Comparison of ENCODE assay signal across 8 cellular contexts in the genomic region with DNA sequence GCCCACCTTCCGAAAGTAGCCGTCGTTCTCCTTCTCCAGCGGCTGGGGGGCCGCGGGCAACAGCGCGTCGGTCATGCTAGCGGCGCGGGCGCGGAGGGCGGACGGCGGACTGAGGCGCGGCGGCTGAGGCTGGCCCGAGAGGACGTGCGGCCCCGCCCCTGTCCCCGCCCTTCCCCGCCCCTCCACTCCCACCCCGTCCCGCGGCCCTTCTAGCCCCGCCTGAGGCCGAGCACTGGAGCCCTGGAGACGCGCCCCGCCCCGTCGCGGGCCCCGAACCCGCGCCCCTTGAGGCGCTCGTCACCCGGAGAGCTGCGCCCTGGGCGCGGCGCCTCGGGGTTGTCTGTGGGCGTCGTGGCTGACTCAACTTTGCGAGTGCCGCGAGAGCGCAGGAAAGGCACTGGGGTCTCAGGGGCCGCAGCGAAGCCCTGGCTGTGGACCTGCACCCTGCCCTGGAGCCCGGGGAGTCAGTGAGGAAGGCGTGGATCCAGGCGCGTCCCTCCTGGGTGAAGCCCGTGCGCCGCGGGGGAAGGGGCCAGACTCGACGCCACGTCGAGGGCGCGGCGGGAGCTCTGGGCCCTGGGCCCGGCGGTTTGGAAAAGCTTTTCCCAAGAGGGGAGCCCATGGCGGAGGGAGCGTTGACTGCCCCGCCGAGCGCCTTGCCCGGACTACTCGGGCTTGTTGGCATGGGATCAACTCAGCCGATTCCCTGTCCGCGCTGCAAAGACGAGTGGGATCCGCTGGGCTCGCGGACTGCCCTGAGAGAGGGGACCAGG. TPM values are rescaled to one million over a fixed set of nuclear protein-coding genes. Genes with fewer than 3 reads are reported as not detected.
DNase-seq lines count a peak whose midpoint lies in the region; ATAC-seq and TF ChIP-seq lines count a peak whose summit lies in the region.

RHPN2 (minus strand) TSS at position 111 of the 773 bp plus-strand sequence; CDS start at position 75, 36 bp downstream.

- no peak within 1 kb of the TSS for H3K27ac Mint-ChIP-seq in natural killer cell

- DNase-seq in A673 (ENCODE audit: low spot score) (peak; percentile 88), NOMO-1 (lab: John Stamatoyannopoulos, UW; ENCODE audit: unreplicated experiment in 2 of 2) (peak; percentile 11 to 35), esophagus squamous epithelium (lab: John Stamatoyannopoulos, UW) (no peak), natural killer cell (no peak), stromal cell of bone marrow (ENCODE audit: low read depth) (peak; percentile 28)
- DNase-seq in activated CD8-positive, alpha-beta memory T cell treated with anti-CD3 and anti-CD28 coated beads, Interleukin-2, amount 50 U/mL, for 48 hours = peak; percentile 87

- H3K36me3 ChIP-seq in A673 (ENCODE audit: insufficient read depth, low read length, poor library complexity, severe bottlenecking) (no peaks in the 10 kb centered on the region), esophagus squamous epithelium (no peaks in the 10 kb centered on the region)

- peak within 1 kb of the TSS; percentile 66 for H3K4me3 Mint-ChIP-seq in natural killer cell

- no peaks in the 10 kb centered on the region for H3K27me3 ChIP-seq in A673 (replicated peaks; ENCODE audit: insufficient read depth, low read depth, low read length, poor library complexity)
- peaks cover 0 to 48% (median 5%) of the 10 kb centered on the region in 4 donors for H3K27me3 ChIP-seq in esophagus squamous epithelium

- peaks cover 14% of the 10 kb centered on the region for H3K4me1 ChIP-seq in A673 (ENCODE audit: insufficient read depth, low read length, poor library complexity, severe bottlenecking)
- peaks cover 14 to 27% (median 17%) of the 10 kb centered on the region in 3 donors for H3K4me1 ChIP-seq in esophagus squamous epithelium

- peaks cover 0 to 4% of the 10 kb centered on the region in 2 donors for H3K4me1 Mint-ChIP-seq in natural killer cell

- H3K9me3 Mint-ChIP-seq in natural killer cell = no peaks in the 10 kb centered on the region

- H3K27me3 Mint-ChIP-seq in natural killer cell (ENCODE audit: low read depth in 2 of 2) = peaks cover 18 to 31% of the 10 kb centered on the region in 2 donors

- H3K4me3 ChIP-seq in A673 (ENCODE audit: low read depth, low read length, poor library complexity, severe bottlenecking) (peak within 1 kb of the TSS; percentile 62), esophagus squamous epithelium (peak within 1 kb of the TSS; percentile 49 to 83 (median 68))

- no peaks in the 10 kb centered on the region for H3K36me3 Mint-ChIP-seq in natural killer cell

- TF ChIP-seq POLR2A in esophagus squamous epithelium (IDR thresholded peaks at IDR 0.05) = no peak

- H3K9me3 ChIP-seq in A673 (ENCODE audit: low read depth, low read length, poor library complexity, severe bottlenecking) (no peaks in the 10 kb centered on the region), esophagus squamous epithelium (no peaks in the 10 kb centered on the region)

- no TSS peak for BruUV-seq in A673 (replicated peaks; lab: Mats Ljungman, UMichigan)

- 7% methylated on average over 15 of the region's 87 CpGs; no CpG with 5 or more reads in 1 of the 2 donors for WGBS in esophagus squamous epithelium, 2 donors

- intact Hi-C loops in A673 (cut with micrococcal nuclease; ENCODE audit: unreplicated experiment) = no loop called here
- intact Hi-C loops in esophagus squamous epithelium (cut with DNase I) = no loop called here
- intact Hi-C loops in natural killer cell (cut with micrococcal nuclease) = loop anchor here (5.0 kb wide), 1 partner anchor 393 kb away; no protein-coding TSS in a partner anchor

- peak within 1 kb of the TSS; percentile 54 for H3K27ac ChIP-seq in A673 (ENCODE audit: low read depth, low read length, poor library complexity, severe bottlenecking)
- peak within 1 kb of the TSS in 3 of 4 donors; percentile 29 to 58 (median 35) for H3K27ac ChIP-seq in esophagus squamous epithelium

- CTCF ChIA-PET in A673 (lab: Charles Lee) = interaction anchor here (0.6 kb wide), 1 partner anchor 530 kb away, joined by 4 read pairs; no protein-coding TSS in a partner anchor

- no peak for TF ChIP-seq CTCF in A673 (conservative IDR thresholded peaks at IDR 0.05; ENCODE audit: low read depth, low read length)
- TF ChIP-seq CTCF in esophagus squamous epithelium (IDR thresholded peaks at IDR 0.05) = no peak
- TF ChIP-seq CTCF in natural killer cell (IDR thresholded peaks at IDR 0.05) = no peak

- POLR2A ChIA-PET in A673 (lab: Charles Lee; ENCODE audit: low non-redundant PET) = no interaction called here

- peak; percentile 78 for ATAC-seq in GM18867 (IDR thresholded peaks at IDR 0.05; ENCODE audit: unreplicated experiment)
- peak; percentile 76 for ATAC-seq in HG03175 (IDR thresholded peaks at IDR 0.05; ENCODE audit: unreplicated experiment)
- ATAC-seq in natural killer cell = peak in 2 of 3 donors; percentile 37 to 68

RNA-seq across cellular contexts. Expression of gene RHPN2, which starts in this region (rescaled TPM):
- total RNA-seq in A673 (2021) = 10.5 and 12.1 TPM in 2 replicates
- 1 to 10 TPM; 1.1 to 1.6 (median 1.6) TPM for total RNA-seq in esophagus squamous epithelium
- under 1 TPM in 1 of 3 donors, not detected in 2; 0.35 TPM for total RNA-seq in natural killer cell

Comparison
In these comparisons a context has a peak if more than half of its experiments do, and no peak if none do; other contexts are left out.
1. Peak in ATAC-seq in natural killer cell; RNA of the gene not detected or under 1 TPM.
2. DNase-seq: peak in A673 (single experiment), NOMO-1 (2 of 2), activated CD8-positive, alpha-beta memory T cell treated with anti-CD3 and anti-CD28 coated beads, Interleukin-2, amount 50 U/mL, for 48 hours (single experiment) and stromal cell of bone marrow (single experiment); none in esophagus squamous epithelium (single experiment) and natural killer cell (single experiment).
3. Peak in every context shown above with its lines, with median percentiles within 50 percentile points of each other: ATAC-seq.